9 cellular contexts compared by ENCODE assay signal in genomic region chrX:123803331-123803983, GRCh38. TPM values are rescaled to one million over a fixed set of nuclear protein-coding genes. Genes with fewer than 3 reads are reported as not detected.
DNase-seq lines count a peak whose midpoint lies in the region; ATAC-seq and TF ChIP-seq lines count a peak whose summit lies in the region.
"Had no signal": no experiment of that assay in that cellular context is flagged by ENCODE, and none has a peak within 500 bp of the region (broad histone marks: within the 10 kb centered on the region; RNA-seq: fewer than 3 reads in every experiment).

No MANE protein-coding gene starts in this region.

- TF ChIP-seq POLR2A in spleen (IDR thresholded peaks at IDR 0.05), result no peak

- ATAC-seq in GM18517 (IDR thresholded peaks at IDR 0.05; ENCODE audit: unreplicated experiment) (peak; percentile 67), HG03442 (IDR thresholded peaks at IDR 0.05; ENCODE audit: unreplicated experiment) (peak; percentile 64), left colon (peak; percentile 42)

- H3K4me1 Mint-ChIP-seq in CD14-positive monocyte, result peaks cover 5% of the 10 kb centered on the region

- H3K4me3 Mint-ChIP-seq in CD14-positive monocyte, result no peak overlapping the region

- H3K9ac ChIP-seq in adipocyte (ENCODE audit: low read length), result no peak overlapping the region

- H3K4me1 ChIP-seq in adipocyte (ENCODE audit: control insufficient read depth, insufficient read depth, low read length) (peaks cover 20% of the 10 kb centered on the region), spleen (no peaks in the 10 kb centered on the region)

- H3K36me3 Mint-ChIP-seq in CD14-positive monocyte, result no peaks in the 10 kb centered on the region
- H3K36me3 Mint-ChIP-seq: IgD-negative memory B cell had no signal

- H3K9me3 ChIP-seq in adipocyte (ENCODE audit: control insufficient read depth, low read length) (no peaks in the 10 kb centered on the region), spleen (no peaks in the 10 kb centered on the region)

- WGBS in spleen, 5 donors, result 15 to 43% (median 20%) methylated on average over 4 of the region's 4 CpGs

- intact Hi-C loops in CD14-positive monocyte (cut with micrococcal nuclease), result no loop called here
- intact Hi-C loops in left colon (cut with DNase I, micrococcal nuclease), result no loop called here
- intact Hi-C loops in spleen (cut with DNase I; ENCODE audit: low total_unique reads), result no loop called here

- no peaks in the 10 kb centered on the region for H3K27me3 ChIP-seq in adipocyte (replicated peaks; ENCODE audit: control insufficient read depth, insufficient read depth, low read length)
- H3K27me3 ChIP-seq in spleen (replicated peaks in 1 of 7), result no peaks in the 10 kb centered on the region

- no peak overlapping the region for H3K4me3 ChIP-seq in adipocyte (ENCODE audit: low read length)
- H3K4me3 ChIP-seq in spleen, result no peak overlapping the region

- H3K36me3 ChIP-seq in adipocyte (ENCODE audit: control insufficient read depth, insufficient read depth, low read length, severe bottlenecking), result no peaks in the 10 kb centered on the region
- no peaks in the 10 kb centered on the region for H3K36me3 ChIP-seq in spleen

- DNase-seq in CD14-positive monocyte (ENCODE audit: low spot score) (peak; percentile 48), NCI-H82 treated with DMSO at 0.1 percent for 48 hours (lab: John Stamatoyannopoulos, UW; ENCODE audit: unreplicated experiment) (peak; percentile 38), adipocyte (ENCODE audit: low read depth) (peak; percentile 66), left colon (no peak), spleen (no peak), Ammon's horn (ENCODE audit: low spot score) (no peak)

- peaks cover 0 to 5% (median 0%) of the 10 kb centered on the region in 7 donors for H3K9me3 Mint-ChIP-seq in CD14-positive monocyte
- H3K9me3 Mint-ChIP-seq: IgD-negative memory B cell had no signal

- H3K27ac Mint-ChIP-seq in CD14-positive monocyte, result peak overlapping the region in 3 of 7 donors; percentile 21 to 40 (median 37)
- H3K27ac Mint-ChIP-seq: IgD-negative memory B cell had no signal

- TF ChIP-seq CTCF in CD14-positive monocyte (IDR thresholded peaks at IDR 0.05) (no peak), spleen (IDR thresholded peaks at IDR 0.05 in 8 of 11, conservative IDR thresholded peaks at IDR 0.05 in 3 of 11) (no peak)

- H3K27me3 Mint-ChIP-seq in CD14-positive monocyte (ENCODE audit: low read depth in 3 of 3), result peaks cover 0 to 2% (median 0%) of the 10 kb centered on the region in 3 donors
- H3K27me3 Mint-ChIP-seq: IgD-negative memory B cell had no signal

- H3K27ac ChIP-seq in spleen, result peak overlapping the region in 3 of 8 donors; percentile 11 to 38 (median 28)

RNA-seq across cellular contexts. Expression of gene XIAP, which starts 56.4 kb away (rescaled TPM):
- 1 to 10 TPM; 2.1 to 5.8 TPM for polyA plus RNA-seq in CD14-positive monocyte
- 10 to 100 TPM; 81.0 to 89.0 TPM for total RNA-seq in left colon
- total RNA-seq in spleen, result 10 to 100 TPM; 33.4 to 67.0 (median 59.9) TPM
- polyA plus RNA-seq in spleen, result 10 to 100 TPM in 1 of 3 donors, 1 to 10 TPM in 2; 4.7 to 12.1 (median 5.0) TPM

Comparison
In these comparisons a context has a peak if more than half of its experiments do, and no peak if none do; other contexts are left out.
1. DNase-seq: peak in CD14-positive monocyte (single experiment), NCI-H82 treated with DMSO at 0.1 percent for 48 hours (single experiment) and adipocyte (single experiment); none in left colon (0 of 2), spleen (single experiment) and Ammon's horn (single experiment).
2. Peak in every context shown above with its lines, with median percentiles within 50 percentile points of each other: ATAC-seq.